9 cellular contexts compared by ENCODE assay signal in genomic region chr9:93467462-93467861, GRCh38. TPM values are rescaled to one million over a fixed set of nuclear protein-coding genes. Genes with fewer than 3 reads are reported as not detected.
A peak's percentile ranks its signal among the peaks of the same experiment; 100 is the strongest.
DNase-seq lines count a peak whose midpoint lies in the region; ATAC-seq, FAIRE-seq and TF ChIP-seq lines count a peak whose summit lies in the region.
"Had no signal": no experiment of that assay in that cellular context is flagged by ENCODE, and none has a peak within 500 bp of the region (broad histone marks: within the 10 kb centered on the region; RNA-seq: fewer than 3 reads in every experiment).

No MANE protein-coding gene starts in this region.

- no CpG with 5 or more reads among the region's 3 CpGs for WGBS in IMR-90 (ENCODE audit: extremely low coverage in 2 of 2, insufficient read length in 1 of 2), 2 experiments

- intact Hi-C loops in CD8-positive, alpha-beta T cell (cut with DNase I, micrococcal nuclease) = no loop called here
- intact Hi-C loops in IMR-90 (cut with micrococcal nuclease) = no loop called here
- intact Hi-C loops in activated T-helper 1 cell treated with anti-CD3 and anti-CD28 coated beads, Interleukin-12 subunit alpha, Interleukin-12 subunit beta, Interleukin-2, Interleukin-4 antibody, amounts not matched to agents 30 ng/mL and 10 ng/mL and 1 ng/mL, durations not matched to agents 14 hours and 24 hours and 36 hours (cut with micrococcal nuclease) = no loop called here

- H4K20me1 ChIP-seq in IMR-90 (ENCODE audit: insufficient read depth, low read length) = peaks cover 69% of the 10 kb centered on the region

- no peak overlapping the region for H3K4me3 ChIP-seq in CD8-positive, alpha-beta T cell (ENCODE audit: low read depth, low read length)
- H3K4me3 ChIP-seq in IMR-90 (ENCODE audit: insufficient read depth, low read depth, low read length) = no peak overlapping the region
- H3K4me3 ChIP-seq: suprapubic skin had no signal

- no peak overlapping the region for H3K18ac ChIP-seq in IMR-90 (ENCODE audit: low read depth, low read length)

- H3K4me2 ChIP-seq in IMR-90 (ENCODE audit: low read depth, low read length) = no peak overlapping the region

- ATAC-seq in CD8-positive, alpha-beta T cell = no peak
- ATAC-seq in IMR-90 (ENCODE audit: low read depth) (no peak), memory B cell (ENCODE audit: low read depth) (no peak), GM19467 (IDR thresholded peaks at IDR 0.05; ENCODE audit: unreplicated experiment) (no peak), GM19463 (IDR thresholded peaks at IDR 0.05; ENCODE audit: unreplicated experiment) (no peak)

- no peak for DNase-seq in CD8-positive, alpha-beta T cell
- DNase-seq in IMR-90 (no peak), memory B cell (ENCODE audit: low spot score in 2 of 2) (no peak), frontal cortex (ENCODE audit: low spot score in 2 of 2) (no peak)
- DNase-seq in activated T-helper 1 cell treated with anti-CD3 and anti-CD28 coated beads, Interleukin-12 subunit alpha, Interleukin-12 subunit beta, Interleukin-2, Interleukin-4 antibody, amounts not matched to agents 30 ng/mL and 10 ng/mL and 1 ng/mL, durations not matched to agents 14 hours and 24 hours and 36 hours (ENCODE audit: low spot score) = no peak
- DNase-seq in stimulated activated CD8-positive, alpha-beta memory T cell treated with anti-CD3 and anti-CD28 coated beads, Interleukin-4, amount 100 ng/mL, for 48 hours = no peak

- no peak for TF ChIP-seq CTCF in CD8-positive, alpha-beta T cell (IDR thresholded peaks at IDR 0.05)
- no peak for TF ChIP-seq CTCF in IMR-90 (conservative IDR thresholded peaks at IDR 0.05; ENCODE audit: low read depth, low read length)

- H3K27me3 Mint-ChIP-seq in CD8-positive, alpha-beta T cell (ENCODE audit: low read depth) = no peaks in the 10 kb centered on the region
- H3K27me3 Mint-ChIP-seq in activated T-helper 1 cell treated with anti-CD3 and anti-CD28 coated beads, Interleukin-12 subunit alpha, Interleukin-12 subunit beta, Interleukin-2, Interleukin-4 antibody, amounts not matched to agents 30 ng/mL and 10 ng/mL and 1 ng/mL, durations not matched to agents 14 hours and 24 hours and 36 hours (ENCODE audit: insufficient read depth) = no peaks in the 10 kb centered on the region
- H3K27me3 Mint-ChIP-seq in memory B cell = no peaks in the 10 kb centered on the region

- POLR2A ChIA-PET in CD8-positive, alpha-beta T cell (lab: Charles Lee) = interaction anchor here (0.7 kb wide), 1 partner anchor 14 kb away, joined by 3 read pairs; the partner anchor contains the start of gene FAM120AOS
- POLR2A ChIA-PET in IMR-90 (lab: Charles Lee; ENCODE audit: unreplicated experiment) = no interaction called here

- no peak for TF ChIP-seq RAD21 in IMR-90 (IDR thresholded peaks at IDR 0.05; ENCODE audit: low read length)

- H2BK120ac ChIP-seq in IMR-90 (ENCODE audit: low read depth, low read length) = no peak overlapping the region

- TF ChIP-seq POLR2A in IMR-90 (IDR thresholded peaks at IDR 0.05; ENCODE audit: low read depth, low read length) = no peak

- no peak overlapping the region for H2AK9ac ChIP-seq in IMR-90 (replicated peaks; ENCODE audit: low read depth, low read length, poor library complexity)

- peak overlapping the region; percentile 27 for H3K4me3 Mint-ChIP-seq in CD8-positive, alpha-beta T cell
- H3K4me3 Mint-ChIP-seq in activated T-helper 1 cell treated with anti-CD3 and anti-CD28 coated beads, Interleukin-12 subunit alpha, Interleukin-12 subunit beta, Interleukin-2, Interleukin-4 antibody, amounts not matched to agents 30 ng/mL and 10 ng/mL and 1 ng/mL, durations not matched to agents 14 hours and 24 hours and 36 hours = peak overlapping the region; percentile 7
- H3K4me3 Mint-ChIP-seq in memory B cell = no peak overlapping the region

- CTCF ChIA-PET in CD8-positive, alpha-beta T cell (lab: Charles Lee) = interaction anchor here (0.8 kb wide), 1 partner anchor 359 kb away, joined by 4 read pairs; no protein-coding TSS in a partner anchor
- CTCF ChIA-PET in IMR-90 (lab: Yijun Ruan, JAX) = no interaction called here

- in situ Hi-C loops in IMR-90 (cut with MboI; ENCODE audit: low sequenced_read_pairs) = loop anchor here (25.0 kb wide), 1 partner anchor 695 kb away; no protein-coding TSS in a partner anchor

- no peak overlapping the region for H3K14ac ChIP-seq in IMR-90 (replicated peaks; ENCODE audit: low read depth, low read length)

- H3K27ac Mint-ChIP-seq in CD8-positive, alpha-beta T cell = peak overlapping the region; percentile 33
- peak overlapping the region; percentile 62 for H3K27ac Mint-ChIP-seq in activated T-helper 1 cell treated with anti-CD3 and anti-CD28 coated beads, Interleukin-12 subunit alpha, Interleukin-12 subunit beta, Interleukin-2, Interleukin-4 antibody, amounts not matched to agents 30 ng/mL and 10 ng/mL and 1 ng/mL, durations not matched to agents 14 hours and 24 hours and 36 hours
- peak overlapping the region; percentile 94 for H3K27ac Mint-ChIP-seq in memory B cell

- no peak for FAIRE-seq in frontal cortex (lab: Jason Lieb, UNC)

- H2BK15ac ChIP-seq in IMR-90 (ENCODE audit: low read depth, low read length) = no peak overlapping the region

- dilution Hi-C loops in IMR-90 (cut with HindIII; ENCODE audit: low sequenced_read_pairs, unreplicated experiment) = loop anchor here (10.0 kb wide), 1 partner anchor 97 kb away; no protein-coding TSS in a partner anchor

- 0 out of 2 replicates have a peak overlapping the region, but pooled peaks have one; percentile 13 for H3K4ac ChIP-seq in IMR-90 (ENCODE audit: low read depth, low read length)

- no peaks in the 10 kb centered on the region for H3K27me3 ChIP-seq in CD8-positive, alpha-beta T cell (ENCODE audit: insufficient read depth, low read length)
- no peaks in the 10 kb centered on the region for H3K27me3 ChIP-seq in IMR-90 (ENCODE audit: control insufficient read depth, insufficient read depth, low read length)
- H3K27me3 ChIP-seq: suprapubic skin had no signal

- no peaks in the 10 kb centered on the region for H3K9me3 ChIP-seq in CD8-positive, alpha-beta T cell (ENCODE audit: low read length)
- H3K9me3 ChIP-seq in IMR-90 (ENCODE audit: control insufficient read depth, insufficient read depth, low read length) = no peaks in the 10 kb centered on the region
- H3K9me3 ChIP-seq: suprapubic skin had no signal

- no peak overlapping the region for H2BK5ac ChIP-seq in IMR-90 (ENCODE audit: low read depth, low read length, poor library complexity, severe bottlenecking)

- no peak overlapping the region for H4K91ac ChIP-seq in IMR-90 (ENCODE audit: insufficient read depth, low read depth, low read length)

- H4K5ac ChIP-seq in IMR-90 (ENCODE audit: low read depth, low read length) = peak overlapping the region; percentile 42; the same call in 1 of the 2 replicates

- no peak overlapping the region for H3K9ac ChIP-seq in IMR-90 (ENCODE audit: low read depth, low read length)

- H2AK5ac ChIP-seq in IMR-90 (ENCODE audit: low read depth, low read length) = no peak overlapping the region

- peaks cover 85% of the 10 kb centered on the region for H3K4me1 Mint-ChIP-seq in CD8-positive, alpha-beta T cell (ENCODE audit: low read depth)
- peaks cover 88% of the 10 kb centered on the region for H3K4me1 Mint-ChIP-seq in activated T-helper 1 cell treated with anti-CD3 and anti-CD28 coated beads, Interleukin-12 subunit alpha, Interleukin-12 subunit beta, Interleukin-2, Interleukin-4 antibody, amounts not matched to agents 30 ng/mL and 10 ng/mL and 1 ng/mL, durations not matched to agents 14 hours and 24 hours and 36 hours (ENCODE audit: low read depth)
- H3K4me1 Mint-ChIP-seq in memory B cell = peaks cover 49% of the 10 kb centered on the region

- no peak overlapping the region for H3K27ac ChIP-seq in CD8-positive, alpha-beta T cell (ENCODE audit: low read depth, low read length)
- H3K27ac ChIP-seq in IMR-90 (ENCODE audit: insufficient read depth, low read length) = no peak overlapping the region
- H3K27ac ChIP-seq: suprapubic skin had no signal

- H3K9me1 ChIP-seq in IMR-90 (ENCODE audit: insufficient read depth, low read length) = peaks cover 22% of the 10 kb centered on the region

- peak overlapping the region in 1 of 2 experiments; percentile 5; a peak in 1 of 4 replicates for H4K8ac ChIP-seq in IMR-90 (ENCODE audit: low read depth in 2 of 2, low read length in 2 of 2)

- H3K23ac ChIP-seq in IMR-90 (ENCODE audit: low read depth, low read length) = peak overlapping the region; percentile 45; the same call in 1 of the 2 replicates

- peaks cover 16% of the 10 kb centered on the region for H3K36me3 Mint-ChIP-seq in CD8-positive, alpha-beta T cell
- peaks cover 26% of the 10 kb centered on the region for H3K36me3 Mint-ChIP-seq in activated T-helper 1 cell treated with anti-CD3 and anti-CD28 coated beads, Interleukin-12 subunit alpha, Interleukin-12 subunit beta, Interleukin-2, Interleukin-4 antibody, amounts not matched to agents 30 ng/mL and 10 ng/mL and 1 ng/mL, durations not matched to agents 14 hours and 24 hours and 36 hours (ENCODE audit: low read depth)
- H3K36me3 Mint-ChIP-seq in memory B cell = peaks cover 10% of the 10 kb centered on the region

- peaks cover 21 to 66% of the 10 kb centered on the region in 2 experiments for H3K79me1 ChIP-seq in IMR-90 (ENCODE audit: low read depth in 1 of 2, low read length in 2 of 2)

- H3K56ac ChIP-seq in IMR-90 (ENCODE audit: extremely low read depth, insufficient read depth, low read length) = no peak overlapping the region

- peaks cover 40% of the 10 kb centered on the region for H3K4me1 ChIP-seq in CD8-positive, alpha-beta T cell (ENCODE audit: insufficient read depth, low read length)
- H3K4me1 ChIP-seq in IMR-90 (ENCODE audit: control insufficient read depth, insufficient read depth, low read length) = peaks cover 17% of the 10 kb centered on the region

- no TSS peak for BruUV-seq in IMR-90 (replicated peaks; lab: Mats Ljungman, UMichigan)

- peaks cover 6% of the 10 kb centered on the region for H3K36me3 ChIP-seq in CD8-positive, alpha-beta T cell (ENCODE audit: insufficient read depth, low read length)
- peaks cover 4% of the 10 kb centered on the region for H3K36me3 ChIP-seq in IMR-90 (ENCODE audit: control insufficient read depth, insufficient read depth, low read length)
- H3K36me3 ChIP-seq: suprapubic skin had no signal

- H2BK20ac ChIP-seq in IMR-90 (ENCODE audit: low read depth, low read length) = no peak overlapping the region

- no peaks in the 10 kb centered on the region for H3K9me3 Mint-ChIP-seq in CD8-positive, alpha-beta T cell
- no peaks in the 10 kb centered on the region for H3K9me3 Mint-ChIP-seq in activated T-helper 1 cell treated with anti-CD3 and anti-CD28 coated beads, Interleukin-12 subunit alpha, Interleukin-12 subunit beta, Interleukin-2, Interleukin-4 antibody, amounts not matched to agents 30 ng/mL and 10 ng/mL and 1 ng/mL, durations not matched to agents 14 hours and 24 hours and 36 hours
- H3K9me3 Mint-ChIP-seq in memory B cell = no peaks in the 10 kb centered on the region

- H2AFZ ChIP-seq in IMR-90 (replicated peaks; ENCODE audit: low read length, poor library complexity) = no peak overlapping the region

RNA-seq across cellular contexts. Expression of gene FAM120AOS, which starts 14.1 kb away (rescaled TPM):
- total RNA-seq in CD8-positive, alpha-beta T cell = 10 to 100 TPM; 40.3 to 40.7 TPM
- total RNA-seq in IMR-90 (2012; rRNA removed) = 22.2 and 24.7 TPM in 2 replicates
- polyA plus RNA-seq in IMR-90 (2012; rRNA removed) = 21.7 and 22.7 TPM in 2 replicates
- polyA plus RNA-seq in IMR-90 (2012; cell fraction: cytosol; rRNA removed) = 14.2 TPM in 2 replicates
- 7.4 and 19.0 TPM in 2 replicates for polyA plus RNA-seq in IMR-90 (2012; cell fraction: nucleus; rRNA removed; ENCODE audit: low replicate concordance)
- total RNA-seq in activated T-helper 1 cell treated with anti-CD3 and anti-CD28 coated beads, Interleukin-12 subunit alpha, Interleukin-12 subunit beta, Interleukin-2, Interleukin-4 antibody, amounts not matched to agents 30 ng/mL and 10 ng/mL and 1 ng/mL, durations not matched to agents 14 hours and 24 hours and 36 hours = 31.2 and 38.8 TPM in 2 replicates
- 24.1 TPM for total RNA-seq in frontal cortex

RNA-seq across cellular contexts. Expression of gene FAM120A, which starts 16.0 kb away (rescaled TPM):
- total RNA-seq in CD8-positive, alpha-beta T cell = 10 to 100 TPM; 39.4 to 39.7 TPM
- total RNA-seq in IMR-90 (2012; rRNA removed) = 65.8 and 75.1 TPM in 2 replicates
- polyA plus RNA-seq in IMR-90 (2012; rRNA removed) = 61.6 and 64.3 TPM in 2 replicates
- 47.8 and 63.9 TPM in 2 replicates for polyA plus RNA-seq in IMR-90 (2012; cell fraction: cytosol; rRNA removed)
- polyA plus RNA-seq in IMR-90 (2012; cell fraction: nucleus; rRNA removed; ENCODE audit: low replicate concordance) = 54.1 and 63.8 TPM in 2 replicates
- total RNA-seq in activated T-helper 1 cell treated with anti-CD3 and anti-CD28 coated beads, Interleukin-12 subunit alpha, Interleukin-12 subunit beta, Interleukin-2, Interleukin-4 antibody, amounts not matched to agents 30 ng/mL and 10 ng/mL and 1 ng/mL, durations not matched to agents 14 hours and 24 hours and 36 hours = 145 and 147 TPM in 2 replicates
- 67.7 TPM for total RNA-seq in frontal cortex

Comparison
In these comparisons a context has a peak if more than half of its experiments do, and no peak if none do; other contexts are left out.
1. H3K27ac Mint-ChIP-seq: peak in every context shown above with its lines; median percentile 94 in memory B cell; 62 in activated T-helper 1 cell treated with anti-CD3 and anti-CD28 coated beads, Interleukin-12 subunit alpha, Interleukin-12 subunit beta, Interleukin-2, Interleukin-4 antibody, amounts not matched to agents 30 ng/mL and 10 ng/mL and 1 ng/mL, durations not matched to agents 14 hours and 24 hours and 36 hours; 33 in CD8-positive, alpha-beta T cell.